In genomic region chrX:38273453-38273852, GRCh38 we compare ENCODE assay signal across 1 cellular context.
TF ChIP-seq lines count a peak whose summit lies in the region.

No MANE protein-coding gene starts in this region.

TF ChIP-seq in GM12878, 131 proteins besides CTCF, POLR2A, EP300 and RAD21 (continued from another document):
- TF ChIP-seq YY1 (IDR thresholded peaks at IDR 0.05; ENCODE audit: low read depth, low read length) (no peak), JUNB (IDR thresholded peaks at IDR 0.05) (peak; percentile 65), CREM (IDR thresholded peaks at IDR 0.05; ENCODE audit: low read depth) (peak; percentile 35; the same call in 1 of the 2 replicates), BCL11A (IDR thresholded peaks at IDR 0.05; ENCODE audit: low read depth, low read length) (peak; percentile 9; the same call in 1 of the 2 replicates), CUX1 (IDR thresholded peaks at IDR 0.05; ENCODE audit: insufficient replicate concordance, low read depth, low read length) (no peak), MEF2A (IDR thresholded peaks at IDR 0.05; ENCODE audit: insufficient read depth, low read depth, low read length) (peak; percentile 78; the same call in 1 of the 2 replicates), RUNX3 (IDR thresholded peaks at IDR 0.05; ENCODE audit: low read length) (peak; percentile 11; the same call in 1 of the 2 replicates)
